12 cellular contexts compared by ENCODE assay signal in genomic region chr15:25435474-25436243, GRCh38. TPM values are rescaled to one million over a fixed set of nuclear protein-coding genes. Genes with fewer than 3 reads are reported as not detected.
DNase-seq lines count a peak whose midpoint lies in the region; ATAC-seq and TF ChIP-seq lines count a peak whose summit lies in the region.
"Had no signal": no experiment of that assay in that cellular context is flagged by ENCODE, and none has a peak within 500 bp of the region (broad histone marks: within the 10 kb centered on the region; RNA-seq: fewer than 3 reads in every experiment).

No MANE protein-coding gene starts in this region.

- peaks cover 10% of the 10 kb centered on the region for H3K36me3 Mint-ChIP-seq in central memory CD8-positive, alpha-beta T cell (ENCODE audit: insufficient read depth)

- no peak overlapping the region for H3K27ac ChIP-seq in DND-41 (ENCODE audit: low read length)
- H3K27ac ChIP-seq in MM.1S (ENCODE audit: low read length): no peak overlapping the region
- no peak overlapping the region for H3K27ac ChIP-seq in neural cell (ENCODE audit: low read length)
- H3K27ac ChIP-seq in right atrium auricular region: no peak overlapping the region
- H3K27ac ChIP-seq: RWPE1, WERI-Rb-1 had no signal

- H3K4me3 Mint-ChIP-seq in central memory CD8-positive, alpha-beta T cell: peak overlapping the region; percentile 48

- H3K79me2 ChIP-seq in DND-41 (ENCODE audit: insufficient read depth, low read length) (peaks cover 87% of the 10 kb centered on the region), MM.1S (ENCODE audit: low read length) (peaks cover 81% of the 10 kb centered on the region), neural cell (replicated peaks; ENCODE audit: insufficient read depth, low read length) (peaks cover 66% of the 10 kb centered on the region)

- H3K4me3 ChIP-seq in DND-41 (ENCODE audit: low read depth in 1 of 2, low read length in 2 of 2) (peak overlapping the region in 1 of 2 experiments; percentile 84; a peak in 2 of 4 replicates), MM.1S (ENCODE audit: low read length) (no peak overlapping the region), neural cell (ENCODE audit: low read length) (peak overlapping the region; percentile 77), right atrium auricular region (no peak overlapping the region)

- DNase-seq in DND-41: no peak
- no peak for DNase-seq in MM.1S
- no peak for DNase-seq in central memory CD8-positive, alpha-beta T cell (ENCODE audit: low spot score in 2 of 2)
- DNase-seq in right atrium auricular region (ENCODE audit: low spot score): no peak
- DNase-seq in SKM-1 (lab: John Stamatoyannopoulos, UW; ENCODE audit: unreplicated experiment): no peak
- no peak for DNase-seq in SIG-M5 treated with dmso at 0.1 percent for 504 hours (lab: John Stamatoyannopoulos, UW; ENCODE audit: unreplicated experiment)
- DNase-seq: caudate nucleus, NCI-H226, WERI-Rb-1 had no signal

- H3K9me3 ChIP-seq in DND-41 (ENCODE audit: insufficient read depth, low read length, severe bottlenecking): no peaks in the 10 kb centered on the region
- no peaks in the 10 kb centered on the region for H3K9me3 ChIP-seq in MM.1S (replicated peaks; ENCODE audit: insufficient read depth, low read length)
- no peaks in the 10 kb centered on the region for H3K9me3 ChIP-seq in neural cell (ENCODE audit: low read length)
- no peaks in the 10 kb centered on the region for H3K9me3 ChIP-seq in right atrium auricular region
- H3K9me3 ChIP-seq: esophagus muscularis mucosa had no signal

- H3K9ac ChIP-seq in DND-41 (ENCODE audit: low read depth, low read length) (0 out of 2 replicates have a peak overlapping the region, but pooled peaks have one; percentile 92), MM.1S (ENCODE audit: low read length) (no peak overlapping the region), neural cell (ENCODE audit: low read length) (no peak overlapping the region)

- H3K27me3 Mint-ChIP-seq in central memory CD8-positive, alpha-beta T cell: no peaks in the 10 kb centered on the region

- H3F3A ChIP-seq in MM.1S (ENCODE audit: insufficient read depth, low read length) (no peaks in the 10 kb centered on the region), neural cell (ENCODE audit: insufficient read depth, low read length, poor library complexity, severe bottlenecking) (no peaks in the 10 kb centered on the region)

- no peak for ATAC-seq in DND-41 (ENCODE audit: insufficient read depth, low read depth)
- ATAC-seq in central memory CD8-positive, alpha-beta T cell (replicated peaks; ENCODE audit: extremely low read depth, poor library complexity, severe bottlenecking): no peak

- no peak for TF ChIP-seq RAD21 in neural cell (conservative IDR thresholded peaks at IDR 0.05)

- no peaks in the 10 kb centered on the region for H3K9me2 ChIP-seq in MM.1S (replicated peaks; ENCODE audit: insufficient read depth, low read length)
- no peaks in the 10 kb centered on the region for H3K9me2 ChIP-seq in neural cell (ENCODE audit: insufficient read depth, low read length)

- H3K4me1 ChIP-seq in DND-41 (ENCODE audit: insufficient read depth, low read length): peaks cover 51% of the 10 kb centered on the region
- peaks cover 13% of the 10 kb centered on the region for H3K4me1 ChIP-seq in MM.1S (ENCODE audit: low read length)
- peaks cover 0 to 60% of the 10 kb centered on the region in 2 donors for H3K4me1 ChIP-seq in right atrium auricular region

- peaks cover 53% of the 10 kb centered on the region for H3K4me1 Mint-ChIP-seq in central memory CD8-positive, alpha-beta T cell

- H3K27ac Mint-ChIP-seq in central memory CD8-positive, alpha-beta T cell (ENCODE audit: low read depth): no peak overlapping the region

- no peak for TF ChIP-seq EP300 in neural cell (conservative IDR thresholded peaks at IDR 0.05; ENCODE audit: poor library complexity, severe bottlenecking)

- H3K4me2 ChIP-seq in DND-41 (ENCODE audit: insufficient read depth, low read length): peak overlapping the region; percentile 84
- peak overlapping the region; percentile 78; the same call in 1 of the 2 replicates for H3K4me2 ChIP-seq in MM.1S (ENCODE audit: low read depth, low read length)
- peak overlapping the region; percentile 66 for H3K4me2 ChIP-seq in neural cell (ENCODE audit: low read length)

- no peak for TF ChIP-seq CTCF in DND-41 (IDR thresholded peaks at IDR 0.05; ENCODE audit: borderline replicate concordance, extremely low read depth, low read length, poor library complexity, severe bottlenecking)
- TF ChIP-seq CTCF in MM.1S (IDR thresholded peaks at IDR 0.05; ENCODE audit: low read length): no peak
- TF ChIP-seq CTCF in neural cell (IDR thresholded peaks at IDR 0.05; ENCODE audit: poor library complexity, severe bottlenecking): no peak
- no peak for TF ChIP-seq CTCF in right atrium auricular region (IDR thresholded peaks at IDR 0.05)

- H4K20me1 ChIP-seq in DND-41 (ENCODE audit: insufficient read depth, low read length) (peaks cover 66% of the 10 kb centered on the region), MM.1S (ENCODE audit: insufficient read depth, low read length) (peaks cover 15% of the 10 kb centered on the region; the same call in 1 of the 2 replicates), neural cell (ENCODE audit: insufficient read depth) (peaks cover 10% of the 10 kb centered on the region)

- no peaks in the 10 kb centered on the region for H3K9me3 Mint-ChIP-seq in central memory CD8-positive, alpha-beta T cell

- H3K36me3 ChIP-seq in DND-41 (ENCODE audit: insufficient read depth, low read length) (peaks cover 11% of the 10 kb centered on the region), MM.1S (replicated peaks; ENCODE audit: insufficient read depth, low read length) (no peaks in the 10 kb centered on the region), neural cell (ENCODE audit: insufficient read depth, low read length) (no peaks in the 10 kb centered on the region), right atrium auricular region (no peaks in the 10 kb centered on the region)
- H3K36me3 ChIP-seq: esophagus muscularis mucosa had no signal

- no peak overlapping the region for H2AFZ ChIP-seq in DND-41 (ENCODE audit: low read depth, low read length)
- no peak overlapping the region for H2AFZ ChIP-seq in MM.1S (ENCODE audit: low read length)
- no peak overlapping the region for H2AFZ ChIP-seq in neural cell (ENCODE audit: low read depth, low read length)

- H3K27me3 ChIP-seq in DND-41 (ENCODE audit: insufficient read depth, low read length, poor library complexity) (no peaks in the 10 kb centered on the region), MM.1S (replicated peaks; ENCODE audit: insufficient read depth, low read length) (no peaks in the 10 kb centered on the region), neural cell (ENCODE audit: insufficient read depth, low read depth, low read length) (no peaks in the 10 kb centered on the region), right atrium auricular region (no peaks in the 10 kb centered on the region)
- H3K27me3 ChIP-seq: esophagus muscularis mucosa had no signal

TF ChIP-seq in neural cell, 6 proteins besides CTCF, POLR2A, EP300 and RAD21:
- TF ChIP-seq TAF1 (IDR thresholded peaks at IDR 0.05; ENCODE audit: low read depth): no peak
- no peak for TF ChIP-seq SMC3 (conservative IDR thresholded peaks at IDR 0.05; ENCODE audit: poor library complexity)
- no peak for TF ChIP-seq EZH2 (IDR thresholded peaks at IDR 0.05; ENCODE audit: borderline replicate concordance, insufficient read depth, low read length, poor library complexity, severe bottlenecking)
- TF ChIP-seq REST (IDR thresholded peaks at IDR 0.05; ENCODE audit: borderline replicate concordance): no peak
- no peak for TF ChIP-seq MXI1 (conservative IDR thresholded peaks at IDR 0.05; ENCODE audit: poor library complexity, severe bottlenecking)
- no peak for TF ChIP-seq POLR2AphosphoS5 (IDR thresholded peaks at IDR 0.05)

RNA-seq across cellular contexts. Expression of gene UBE3A, which starts 3.2 kb away (rescaled TPM):
- 82.8 and 98.5 TPM in 2 replicates for polyA plus RNA-seq in neural cell
- polyA minus RNA-seq in neural cell: 208 and 228 TPM in 2 replicates
- 10 to 100 TPM; 63.3 to 65.3 TPM for total RNA-seq in right atrium auricular region
